ENCODE assay signal across 22 cellular contexts in genomic region chr4:37737456-37737855, GRCh38. TPM values are rescaled to one million over a fixed set of nuclear protein-coding genes. Genes with fewer than 3 reads are reported as not detected.
A peak's percentile ranks its signal among the peaks of the same experiment; 100 is the strongest.
DNase-seq lines count a peak whose midpoint lies in the region; ATAC-seq, FAIRE-seq and TF ChIP-seq lines count a peak whose summit lies in the region.
"Had no signal": no experiment of that assay in that cellular context is flagged by ENCODE, and none has a peak within 500 bp of the region (broad histone marks: within the 10 kb centered on the region; RNA-seq: fewer than 3 reads in every experiment).

No MANE protein-coding gene starts in this region.

- ATAC-seq in HG03159 (IDR thresholded peaks at IDR 0.05; ENCODE audit: unreplicated experiment): no peak
- ATAC-seq: activated CD4-positive, alpha-beta T cell treated with anti-CD3 and anti-CD28 coated beads for 36 hours; stimulated activated memory B cell treated with anti-CD40 and anti-IgM and Interleukin-4, amounts not matched to agents 10 μg/mL and 1 μg/mL and 100 μg/mL, for 72 hours had no signal

- no peaks in the 10 kb centered on the region for H3K36me3 ChIP-seq in osteoblast (ENCODE audit: insufficient read depth, low read length)
- H3K36me3 ChIP-seq: ovary had no signal

- H3K4me2 ChIP-seq in osteoblast (ENCODE audit: insufficient read depth, low read length): peak overlapping the region; percentile 6

- TF ChIP-seq CTCF in osteoblast (IDR thresholded peaks at IDR 0.05; ENCODE audit: extremely low read depth, low read depth, low read length): no peak

- no peak overlapping the region for H2AFZ ChIP-seq in osteoblast (ENCODE audit: low read length)

- H3K79me2 ChIP-seq in osteoblast (ENCODE audit: insufficient read depth, low read length): no peaks in the 10 kb centered on the region

- DNase-seq in GM04504 (ENCODE audit: low read depth) (peak; percentile 3), RCC 7860 (ENCODE audit: low spot score) (peak; percentile 37), osteoblast (ENCODE audit: insufficient read length, low spot score, missing footprints) (peak; percentile 54), SHP77 treated with DMSO at 0.1 percent for 48 hours (lab: John Stamatoyannopoulos, UW) (no peak)
- DNase-seq in activated CD4-positive, alpha-beta T cell treated with anti-CD3 and anti-CD28 coated beads for 4 hours: no peak
- DNase-seq: activated CD4-positive, alpha-beta T cell treated with anti-CD3 and anti-CD28 coated beads for 36 hours; activated T-cell treated with anti-CD3 and anti-CD28 coated beads for 4 hours; C1 segment of cervical spinal cord; cerebellar nuclear complex; DND-41; H9; kidney glomerular epithelial cell; NCI-H187 treated with DMSO at 0.1 percent for 48 hours; NCI-H774; ovary; RPMI8226; T-helper 2 cell had no signal

- H4K20me1 ChIP-seq in osteoblast (ENCODE audit: insufficient read depth, low read length): no peaks in the 10 kb centered on the region

- intact Hi-C loops in dendritic cell treated with granulocyte-macrophage colony-stimulating factor and Interleukin-4, amounts not matched to agents 40 ng/mL and 50 ng/mL, for 4 days (cut with micrococcal nuclease): no loop called here

- H3K27ac Mint-ChIP-seq in dendritic cell treated with granulocyte-macrophage colony-stimulating factor and Interleukin-4, amounts not matched to agents 40 ng/mL and 50 ng/mL, for 4 days: peak overlapping the region; percentile 22
- H3K27ac Mint-ChIP-seq: activated CD4-positive, alpha-beta T cell treated with anti-CD3 and anti-CD28 coated beads for 36 hours; activated naive CD8-positive, alpha-beta T cell; H9; stimulated activated memory B cell treated with anti-CD40 and anti-IgM and Interleukin-4, amounts not matched to agents 10 μg/mL and 1 μg/mL and 100 μg/mL, for 72 hours had no signal

- no peak overlapping the region for H3K4me3 Mint-ChIP-seq in dendritic cell treated with granulocyte-macrophage colony-stimulating factor and Interleukin-4, amounts not matched to agents 40 ng/mL and 50 ng/mL, for 4 days
- H3K4me3 Mint-ChIP-seq: activated CD4-positive, alpha-beta T cell treated with anti-CD3 and anti-CD28 coated beads for 36 hours; activated naive CD8-positive, alpha-beta T cell; H9; stimulated activated memory B cell treated with anti-CD40 and anti-IgM and Interleukin-4, amounts not matched to agents 10 μg/mL and 1 μg/mL and 100 μg/mL, for 72 hours had no signal

- FAIRE-seq in RCC 7860 (lab: Jason Lieb, UNC): no peak

- H3K4me1 Mint-ChIP-seq in dendritic cell treated with granulocyte-macrophage colony-stimulating factor and Interleukin-4, amounts not matched to agents 40 ng/mL and 50 ng/mL, for 4 days (ENCODE audit: low read depth): peaks cover 29% of the 10 kb centered on the region
- H3K4me1 Mint-ChIP-seq: activated CD4-positive, alpha-beta T cell treated with anti-CD3 and anti-CD28 coated beads for 36 hours; H9; stimulated activated memory B cell treated with anti-CD40 and anti-IgM and Interleukin-4, amounts not matched to agents 10 μg/mL and 1 μg/mL and 100 μg/mL, for 72 hours had no signal

- H3K27ac ChIP-seq in osteoblast (ENCODE audit: low read depth, low read length): no peak overlapping the region
- H3K27ac ChIP-seq: ovary, skin epidermis had no signal

- H3K9me3 ChIP-seq in osteoblast (ENCODE audit: low read depth, low read length): no peaks in the 10 kb centered on the region
- H3K9me3 ChIP-seq: ovary had no signal

- H3K36me3 Mint-ChIP-seq in dendritic cell treated with granulocyte-macrophage colony-stimulating factor and Interleukin-4, amounts not matched to agents 40 ng/mL and 50 ng/mL, for 4 days (ENCODE audit: low read depth): no peaks in the 10 kb centered on the region
- H3K36me3 Mint-ChIP-seq: activated naive CD8-positive, alpha-beta T cell; stimulated activated memory B cell treated with anti-CD40 and anti-IgM and Interleukin-4, amounts not matched to agents 10 μg/mL and 1 μg/mL and 100 μg/mL, for 72 hours had no signal

- no peaks in the 10 kb centered on the region for H3K27me3 Mint-ChIP-seq in dendritic cell treated with granulocyte-macrophage colony-stimulating factor and Interleukin-4, amounts not matched to agents 40 ng/mL and 50 ng/mL, for 4 days
- H3K27me3 Mint-ChIP-seq: activated CD4-positive, alpha-beta T cell treated with anti-CD3 and anti-CD28 coated beads for 36 hours; activated naive CD8-positive, alpha-beta T cell had no signal

- no peaks in the 10 kb centered on the region for H3K9me3 Mint-ChIP-seq in dendritic cell treated with granulocyte-macrophage colony-stimulating factor and Interleukin-4, amounts not matched to agents 40 ng/mL and 50 ng/mL, for 4 days
- H3K9me3 Mint-ChIP-seq: H9; stimulated activated memory B cell treated with anti-CD40 and anti-IgM and Interleukin-4, amounts not matched to agents 10 μg/mL and 1 μg/mL and 100 μg/mL, for 72 hours had no signal

- no peak overlapping the region for H3K4me3 ChIP-seq in osteoblast (ENCODE audit: insufficient read depth, low read length)
- H3K4me3 ChIP-seq: ovary, skin epidermis had no signal

- peaks cover 8% of the 10 kb centered on the region for H3K27me3 ChIP-seq in osteoblast (ENCODE audit: insufficient read depth, low read length)
- H3K27me3 ChIP-seq: ovary had no signal

- no peaks in the 10 kb centered on the region for H3K4me1 ChIP-seq in osteoblast (ENCODE audit: insufficient read depth, low read length)

RNA-seq across cellular contexts. Expression of gene RELL1, which starts 51.3 kb away (rescaled TPM):
- 61.2 and 64.5 TPM in 2 replicates for total RNA-seq in osteoblast

Comparison
In these comparisons a context has a peak if more than half of its experiments do, and no peak if none do; other contexts are left out.
1. DNase-seq: peak in GM04504 (single experiment), RCC 7860 (single experiment) and osteoblast (single experiment); none in SHP77 treated with DMSO at 0.1 percent for 48 hours (single experiment) and activated CD4-positive, alpha-beta T cell treated with anti-CD3 and anti-CD28 coated beads for 4 hours (0 of 2).